ENCODE assay signal across 17 cellular contexts in the genomic region with DNA sequence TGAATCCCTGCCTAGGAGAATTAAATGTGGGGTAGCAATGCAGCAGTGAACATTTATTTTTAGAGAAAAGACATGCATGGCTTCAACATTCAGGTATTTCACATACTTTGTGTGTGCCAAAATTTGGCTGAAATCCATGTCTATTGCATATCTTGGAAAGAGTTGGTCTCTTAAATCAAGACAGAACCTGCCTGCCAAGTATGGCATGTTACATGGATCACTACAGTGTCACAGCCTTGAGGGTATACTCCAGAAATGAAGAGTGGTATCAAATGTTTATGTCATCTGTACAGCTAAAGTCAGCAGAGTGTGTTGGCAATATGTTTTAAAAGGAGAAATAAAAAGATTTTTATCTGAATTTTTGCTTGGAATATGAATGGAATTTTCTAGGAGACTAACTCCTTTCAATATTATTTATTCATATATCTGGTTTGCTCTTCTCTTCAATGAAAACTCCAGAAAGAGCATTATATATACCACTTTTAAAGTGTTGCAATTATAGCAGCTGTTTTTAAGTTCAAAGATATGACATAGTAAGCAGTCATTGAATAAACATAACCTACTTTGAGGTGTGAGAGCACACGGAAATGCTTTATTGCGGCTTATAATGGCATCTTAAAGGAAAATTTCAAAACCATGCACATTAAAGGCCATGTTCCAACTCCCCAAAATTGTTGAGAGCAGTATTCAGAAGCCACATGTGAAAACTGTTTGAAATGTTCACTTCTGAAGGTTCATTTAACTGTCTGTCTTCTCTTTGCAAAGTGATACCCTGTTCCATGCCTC.
DNase-seq lines count a peak whose midpoint lies in the region; FAIRE-seq and TF ChIP-seq lines count a peak whose summit lies in the region.
"Had no signal": no experiment of that assay in that cellular context is flagged by ENCODE, and none has a peak within 500 bp of the region (broad histone marks: within the 10 kb centered on the region; RNA-seq: fewer than 3 reads in every experiment).

No MANE protein-coding gene starts in this region.

- H3K36me3 ChIP-seq in Peyer's patch = no peaks in the 10 kb centered on the region

- peaks cover 19% of the 10 kb centered on the region for H3K4me1 Mint-ChIP-seq in mesothelial cell of epicardium

- H3K27me3 ChIP-seq in Peyer's patch = no peaks in the 10 kb centered on the region

- H3K4me3 ChIP-seq in Jurkat, Clone E6-1 (ENCODE audit: low read length) = no peak overlapping the region
- H3K4me3 ChIP-seq in epithelial cell of esophagus (ENCODE audit: low read length) (no peak overlapping the region), coronary artery (no peak overlapping the region), Peyer's patch (no peak overlapping the region)

- no peaks in the 10 kb centered on the region for H3K4me1 ChIP-seq in Peyer's patch

- DNase-seq in Jurkat, Clone E6-1 (ENCODE audit: low read depth, low spot score) = peak; percentile 53
- DNase-seq in RWPE1 (ENCODE audit: low spot score) (peak; percentile 82), epithelial cell of esophagus (ENCODE audit: low read depth) (peak; percentile 96), mesothelial cell of epicardium (ENCODE audit: low spot score in 2 of 2, unreplicated experiment in 2 of 2) (no peak), coronary artery (ENCODE audit: low spot score) (no peak), D721Med (ENCODE audit: insufficient read length, low spot score) (no peak), Peyer's patch (no peak), GM19239 (ENCODE audit: insufficient read length, low spot score) (no peak)
- DNase-seq: H7, IMR-90, Kasumi-1, NCI-H1105 treated with DMSO at 0.1 percent for 48 hours, NCI-H1694 treated with DMSO at 0.1 percent for 48 hours, NCI-H2171 treated with DMSO at 0.1 percent for 48 hours, SIG-M5 had no signal

- H3K9me3 Mint-ChIP-seq in mesothelial cell of epicardium = peaks cover 3% of the 10 kb centered on the region

- CTCF ChIA-PET in RWPE1 (lab: Yijun Ruan, JAX) = no interaction called here

- no peaks in the 10 kb centered on the region for H3K9me3 ChIP-seq in Peyer's patch

- no peak overlapping the region for H3K27ac ChIP-seq in RWPE1
- no peak overlapping the region for H3K27ac ChIP-seq in coronary artery
- H3K27ac ChIP-seq in Peyer's patch = no peak overlapping the region
- H3K27ac ChIP-seq: C4-2B had no signal

- FAIRE-seq in D721Med (lab: Jason Lieb, UNC) (no peak), GM19239 (lab: Jason Lieb, UNC) (no peak)
- FAIRE-seq: RCC 7860 had no signal

- no peak overlapping the region for H3K4me3 Mint-ChIP-seq in mesothelial cell of epicardium

- H3K27me3 Mint-ChIP-seq in mesothelial cell of epicardium (ENCODE audit: low read depth) = no peaks in the 10 kb centered on the region

- POLR2A ChIA-PET in RWPE1 (lab: Yijun Ruan, JAX; ENCODE audit: low non-redundant PET) = no interaction called here

- no peak for TF ChIP-seq POLR2A in Peyer's patch (IDR thresholded peaks at IDR 0.05)

- H3K27ac Mint-ChIP-seq in mesothelial cell of epicardium = peak overlapping the region; percentile 24

- TF ChIP-seq CTCF in RWPE1 (conservative IDR thresholded peaks at IDR 0.05; ENCODE audit: low read depth) (no peak), epithelial cell of esophagus (IDR thresholded peaks at IDR 0.05; ENCODE audit: insufficient read depth, low read depth, low read length, missing control alignments) (no peak), mesothelial cell of epicardium (IDR thresholded peaks at IDR 0.05; ENCODE audit: unreplicated experiment) (no peak), coronary artery (IDR thresholded peaks at IDR 0.05) (no peak), D721Med (IDR thresholded peaks at IDR 0.05; ENCODE audit: insufficient read depth, missing control alignments) (no peak), Peyer's patch (IDR thresholded peaks at IDR 0.05) (no peak)

- peaks cover 4% of the 10 kb centered on the region for H3K36me3 Mint-ChIP-seq in mesothelial cell of epicardium

Comparison
In these comparisons a context has a peak if more than half of its experiments do, and no peak if none do; other contexts are left out.
1. DNase-seq: peak in Jurkat, Clone E6-1 (single experiment), RWPE1 (single experiment) and epithelial cell of esophagus (single experiment); none in mesothelial cell of epicardium (0 of 2), coronary artery (single experiment), D721Med (single experiment), Peyer's patch (0 of 3) and GM19239 (single experiment).